24 cellular contexts compared by ENCODE assay signal in genomic region chr3:189100866-189101265, GRCh38.
DNase-seq lines count a peak whose midpoint lies in the region; ATAC-seq and TF ChIP-seq lines count a peak whose summit lies in the region.
"Had no signal": no experiment of that assay in that cellular context is flagged by ENCODE, and none has a peak within 500 bp of the region (broad histone marks: within the 10 kb centered on the region; RNA-seq: fewer than 3 reads in every experiment).

No MANE protein-coding gene starts in this region.

- no peak for TF ChIP-seq POLR2A in testis (IDR thresholded peaks at IDR 0.05)
- no peak for TF ChIP-seq POLR2A in vagina (IDR thresholded peaks at IDR 0.05)

- no peak overlapping the region for H4K91ac ChIP-seq in trophoblast cell (ENCODE audit: low read depth, low read length)

- no peak overlapping the region for H3K4me2 ChIP-seq in trophoblast cell (ENCODE audit: low read length)
- H3K4me2 ChIP-seq: BLaER1 had no signal

- no peak overlapping the region for H2AK5ac ChIP-seq in trophoblast cell (ENCODE audit: low read length)

- H3K27ac ChIP-seq in left ventricle myocardium inferior (replicated peaks) (peak overlapping the region; percentile 84), trophoblast cell (ENCODE audit: low read depth, low read length) (no peak overlapping the region), testis (peak overlapping the region; percentile 88 to 94), vagina (peak overlapping the region; percentile 91)
- H3K27ac ChIP-seq: BLaER1, GM23248, RWPE1 had no signal

- H3K36me3 ChIP-seq in left ventricle myocardium inferior (no peaks in the 10 kb centered on the region), trophoblast cell (ENCODE audit: control insufficient read depth in 1 of 2, insufficient read depth in 2 of 2, low read length in 2 of 2) (no peaks in the 10 kb centered on the region), testis (ENCODE audit: low read depth, missing control alignments) (no peaks in the 10 kb centered on the region), vagina (no peaks in the 10 kb centered on the region)
- H3K36me3 ChIP-seq: BLaER1 had no signal

- H3K9me3 ChIP-seq in left ventricle myocardium inferior (replicated peaks) (no peaks in the 10 kb centered on the region), trophoblast cell (ENCODE audit: insufficient read depth, low read depth, low read length) (peaks cover 3% of the 10 kb centered on the region), testis (no peaks in the 10 kb centered on the region), vagina (no peaks in the 10 kb centered on the region)
- H3K9me3 ChIP-seq: BLaER1 had no signal

- no peak overlapping the region for H3K27ac Mint-ChIP-seq in activated CD8-positive, alpha-beta T cell treated with anti-CD3 and anti-CD28 coated beads for 36 hours
- no peak overlapping the region for H3K27ac Mint-ChIP-seq in activated T-cell treated with anti-CD3 and anti-CD28 coated beads, Interleukin-2, amount 50 U/mL, for 72 hours
- H3K27ac Mint-ChIP-seq: CD4-positive, CD25-positive, alpha-beta regulatory T cell had no signal

- peak overlapping the region; percentile 11 for H2BK120ac ChIP-seq in trophoblast cell (ENCODE audit: insufficient read depth, low read length, poor library complexity)

- CTCF ChIA-PET in activated CD8-positive, alpha-beta T cell treated with anti-CD3 and anti-CD28 coated beads for 36 hours (lab: Charles Lee) = interaction anchor here (1.1 to 1.6 kb wide), 2 partner anchors 22 to 59 kb away, joined by 3 to 4 read pairs; no protein-coding TSS in a partner anchor

- TF ChIP-seq CTCF in left ventricle myocardium inferior (IDR thresholded peaks at IDR 0.05; ENCODE audit: borderline replicate concordance) (no peak), testis (IDR thresholded peaks at IDR 0.05) (no peak), vagina (IDR thresholded peaks at IDR 0.05) (no peak)
- no peak for TF ChIP-seq CTCF in activated CD8-positive, alpha-beta T cell treated with anti-CD3 and anti-CD28 coated beads for 36 hours (IDR thresholded peaks at IDR 0.05)

- peaks cover 6% of the 10 kb centered on the region for H3K79me1 ChIP-seq in trophoblast cell (ENCODE audit: low read length)

- no peak overlapping the region for H3K9ac ChIP-seq in trophoblast cell (ENCODE audit: low read length)
- H3K9ac ChIP-seq: BLaER1, GM23248 had no signal

- no peaks in the 10 kb centered on the region for H3K36me3 Mint-ChIP-seq in activated CD8-positive, alpha-beta T cell treated with anti-CD3 and anti-CD28 coated beads for 36 hours (ENCODE audit: low read depth)
- H3K36me3 Mint-ChIP-seq in activated T-cell treated with anti-CD3 and anti-CD28 coated beads, Interleukin-2, amount 50 U/mL, for 72 hours (ENCODE audit: insufficient read depth in 2 of 2) = no peaks in the 10 kb centered on the region
- H3K36me3 Mint-ChIP-seq: CD4-positive, CD25-positive, alpha-beta regulatory T cell had no signal

- H2AFZ ChIP-seq in trophoblast cell (ENCODE audit: insufficient read depth, low read length, poor library complexity) = no peak overlapping the region
- H2AFZ ChIP-seq: GM23248 had no signal

- H4K8ac ChIP-seq in trophoblast cell (ENCODE audit: low read depth, low read length) = no peak overlapping the region

- H3K27me3 ChIP-seq in left ventricle myocardium inferior (ENCODE audit: low read depth) = no peaks in the 10 kb centered on the region
- H3K27me3 ChIP-seq in trophoblast cell (ENCODE audit: insufficient read depth, low read length) = no peaks in the 10 kb centered on the region
- no peaks in the 10 kb centered on the region for H3K27me3 ChIP-seq in testis
- no peaks in the 10 kb centered on the region for H3K27me3 ChIP-seq in vagina
- H3K27me3 ChIP-seq: BLaER1 had no signal

- H4K12ac ChIP-seq in trophoblast cell (ENCODE audit: low read depth, low read length) = no peak overlapping the region

- peak overlapping the region; percentile 8 for H2BK12ac ChIP-seq in trophoblast cell (ENCODE audit: low read length)

- no peak overlapping the region for H3K23ac ChIP-seq in trophoblast cell (ENCODE audit: low read length)

- no peaks in the 10 kb centered on the region for H3K9me3 Mint-ChIP-seq in activated CD8-positive, alpha-beta T cell treated with anti-CD3 and anti-CD28 coated beads for 36 hours
- no peaks in the 10 kb centered on the region for H3K9me3 Mint-ChIP-seq in activated T-cell treated with anti-CD3 and anti-CD28 coated beads, Interleukin-2, amount 50 U/mL, for 72 hours

- no peak for ATAC-seq in Right ventricle myocardium superior (ENCODE audit: poor library complexity)
- no peak for ATAC-seq in activated CD8-positive, alpha-beta T cell treated with anti-CD3 and anti-CD28 coated beads for 36 hours
- no peak for ATAC-seq in activated T-cell treated with anti-CD3 and anti-CD28 coated beads, Interleukin-2, amount 50 U/mL, for 72 hours (replicated peaks in 1 of 2)
- ATAC-seq: Panc1 had no signal

- no CpG with 5 or more reads among the region's 2 CpGs for WGBS in trophoblast cell (ENCODE audit: extremely low coverage, insufficient coverage, insufficient read length)
- 89 to 98% methylated on average over 2 of the region's 2 CpGs for WGBS in testis, 2 donors

- H3K4ac ChIP-seq in trophoblast cell (ENCODE audit: low read depth, low read length) = no peak overlapping the region

- H3K4me3 ChIP-seq in left ventricle myocardium inferior (no peak overlapping the region), trophoblast cell (ENCODE audit: low read depth, low read length) (no peak overlapping the region), testis (no peak overlapping the region), vagina (no peak overlapping the region)
- H3K4me3 ChIP-seq: BLaER1, GM23248 had no signal

- no peak overlapping the region for H3K4me3 Mint-ChIP-seq in activated CD8-positive, alpha-beta T cell treated with anti-CD3 and anti-CD28 coated beads for 36 hours
- H3K4me3 Mint-ChIP-seq in activated T-cell treated with anti-CD3 and anti-CD28 coated beads, Interleukin-2, amount 50 U/mL, for 72 hours = no peak overlapping the region
- H3K4me3 Mint-ChIP-seq: CD4-positive, CD25-positive, alpha-beta regulatory T cell had no signal

- no peak overlapping the region for H3K18ac ChIP-seq in trophoblast cell (ENCODE audit: low read length)

- H3K4me1 Mint-ChIP-seq in activated CD8-positive, alpha-beta T cell treated with anti-CD3 and anti-CD28 coated beads for 36 hours (ENCODE audit: low read depth) = no peaks in the 10 kb centered on the region
- H3K4me1 Mint-ChIP-seq in activated T-cell treated with anti-CD3 and anti-CD28 coated beads, Interleukin-2, amount 50 U/mL, for 72 hours (ENCODE audit: low read depth) = no peaks in the 10 kb centered on the region

- no peaks in the 10 kb centered on the region for H3K79me2 ChIP-seq in trophoblast cell (ENCODE audit: control insufficient read depth, insufficient read depth, low read length, poor library complexity)

- intact Hi-C loops in left ventricle myocardium inferior (cut with micrococcal nuclease) (no loop called here), Right ventricle myocardium superior (cut with DNase I) (no loop called here), testis (cut with DNase I; ENCODE audit: low total_unique reads) (no loop called here), vagina (cut with DNase I) (no loop called here)
- intact Hi-C loops in activated CD8-positive, alpha-beta T cell treated with anti-CD3 and anti-CD28 coated beads for 36 hours (cut with micrococcal nuclease) = no loop called here

- peaks cover 9% of the 10 kb centered on the region for H3K4me1 ChIP-seq in left ventricle myocardium inferior
- peaks cover 3 to 6% of the 10 kb centered on the region in 2 experiments for H3K4me1 ChIP-seq in trophoblast cell (ENCODE audit: control insufficient read depth in 1 of 2, insufficient read depth in 2 of 2, low read length in 2 of 2)
- peaks cover 39% of the 10 kb centered on the region for H3K4me1 ChIP-seq in testis
- peaks cover 76% of the 10 kb centered on the region for H3K4me1 ChIP-seq in vagina
- H3K4me1 ChIP-seq: BLaER1 had no signal

- no peaks in the 10 kb centered on the region for H3K27me3 Mint-ChIP-seq in activated CD8-positive, alpha-beta T cell treated with anti-CD3 and anti-CD28 coated beads for 36 hours
- no peaks in the 10 kb centered on the region for H3K27me3 Mint-ChIP-seq in activated T-cell treated with anti-CD3 and anti-CD28 coated beads, Interleukin-2, amount 50 U/mL, for 72 hours (ENCODE audit: low read depth)

- no peak overlapping the region for H2BK5ac ChIP-seq in trophoblast cell (ENCODE audit: low read depth, low read length, poor library complexity)

- DNase-seq in left ventricle myocardium inferior (no peak), Right ventricle myocardium superior (no peak), trophoblast cell (no peak), testis (no peak), vagina (ENCODE audit: extremely low spot score in 2 of 2) (no peak), NAMALWA (ENCODE audit: low spot score) (no peak)
- DNase-seq in activated CD8-positive, alpha-beta T cell treated with anti-CD3 and anti-CD28 coated beads for 36 hours = no peak
- no peak for DNase-seq in activated T-cell treated with anti-CD3 and anti-CD28 coated beads, Interleukin-2, amount 50 U/mL, for 72 hours
- DNase-seq: CD4-positive, CD25-positive, alpha-beta regulatory T cell; DMS153; GM23248; H7; IMR-90; KG1; MM.1S; NCI-H1048; NCI-H1417; NCI-H1694; NCI-H2029 treated with DMSO at 0.1 percent for 48 hours; NCI-H2227 treated with DMSO at 0.1 percent for 48 hours; SHP77 treated with DMSO at 0.1 percent for 48 hours had no signal

- POLR2A ChIA-PET in activated CD8-positive, alpha-beta T cell treated with anti-CD3 and anti-CD28 coated beads for 36 hours (lab: Charles Lee) = no interaction called here

- H3K14ac ChIP-seq in trophoblast cell (ENCODE audit: low read length) = no peak overlapping the region
